Comparison of ENCODE assay signal across 19 cellular contexts in the genomic region with DNA sequence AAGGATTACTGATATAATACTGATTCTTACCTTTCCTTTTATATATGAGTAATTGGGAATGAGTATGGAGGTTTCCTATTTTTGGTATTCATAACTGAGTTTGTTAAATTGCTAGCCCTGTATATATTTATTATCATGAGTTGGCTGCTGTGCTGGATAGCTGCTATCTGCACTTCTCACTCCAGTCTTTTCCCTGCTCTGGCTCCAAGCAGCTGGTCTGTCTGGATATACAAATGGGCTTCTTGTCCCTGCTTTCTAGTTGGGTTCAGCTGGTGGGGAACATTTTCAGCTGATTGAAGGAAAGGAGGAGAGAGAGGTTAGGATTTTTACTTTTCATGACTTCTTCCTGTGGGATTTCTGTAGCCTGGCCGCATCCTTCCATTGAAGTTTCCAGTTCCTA. TPM values are rescaled to one million over a fixed set of nuclear protein-coding genes. Genes with fewer than 3 reads are reported as not detected.
DNase-seq lines count a peak whose midpoint lies in the region; ATAC-seq and TF ChIP-seq lines count a peak whose summit lies in the region.
"Had no signal": no experiment of that assay in that cellular context is flagged by ENCODE, and none has a peak within 500 bp of the region (broad histone marks: within the 10 kb centered on the region; RNA-seq: fewer than 3 reads in every experiment).

No MANE protein-coding gene starts in this region.

- WGBS in smooth muscle cell (ENCODE audit: low lambda C conversion rate) = 65% methylated on average over 1 of the region's 1 CpG

- H2AFZ ChIP-seq in smooth muscle cell (ENCODE audit: low read depth) = no peak overlapping the region

- H3K27me3 ChIP-seq in smooth muscle cell (ENCODE audit: low read depth) = no peaks in the 10 kb centered on the region
- H3K27me3 ChIP-seq: upper lobe of right lung had no signal

- H4K20me1 ChIP-seq in smooth muscle cell (ENCODE audit: low read depth) = peaks cover 100% of the 10 kb centered on the region

- DNase-seq in Right ventricle myocardium superior (no peak), cardiac septum (ENCODE audit: low spot score) (no peak), cerebellar cortex (ENCODE audit: low spot score) (peak; percentile 29), inferior parietal cortex (ENCODE audit: extremely low spot score) (peak; percentile 37), smooth muscle cell (lab: John Stamatoyannopoulos, UW; ENCODE audit: unreplicated experiment) (no peak), NCI-H146 treated with DMSO at 0.1 percent for 48 hours (lab: John Stamatoyannopoulos, UW; ENCODE audit: unreplicated experiment) (no peak)
- no peak for DNase-seq in stimulated activated naive CD4-positive, alpha-beta T cell (lab: John Stamatoyannopoulos, UW)
- DNase-seq: activated CD8-positive, alpha-beta T cell treated with anti-CD3 and anti-CD28 coated beads, Interleukin-2, amount 10 ng/mL, durations not matched to agents 7 days and 5 days; central memory CD4-positive, alpha-beta T cell; naive thymus-derived CD8-positive, alpha-beta T cell; NCI-H2029 treated with DMSO at 0.1 percent for 48 hours; NCI-H510A; SHP77 treated with DMSO at 0.1 percent for 48 hours; upper lobe of right lung; WERI-Rb-1 had no signal

- peaks cover 7% of the 10 kb centered on the region for H3F3A ChIP-seq in smooth muscle cell (ENCODE audit: low read depth)

- H3K36me3 ChIP-seq in smooth muscle cell (ENCODE audit: low read depth) = no peaks in the 10 kb centered on the region
- H3K36me3 ChIP-seq: prostate gland, upper lobe of right lung, WERI-Rb-1 had no signal

- peaks cover 100% of the 10 kb centered on the region for H3K79me2 ChIP-seq in smooth muscle cell (ENCODE audit: low read depth)

- H3K9ac ChIP-seq in smooth muscle cell (ENCODE audit: low read depth) = no peak overlapping the region

- peak overlapping the region; percentile 48 for H3K27ac ChIP-seq in smooth muscle cell (ENCODE audit: low read depth)
- H3K27ac ChIP-seq: prostate gland, upper lobe of right lung, WERI-Rb-1 had no signal

- ATAC-seq in Right ventricle myocardium superior (ENCODE audit: poor library complexity) = peak; percentile 55
- no peak for ATAC-seq in HG02763 (IDR thresholded peaks at IDR 0.05; ENCODE audit: unreplicated experiment)
- ATAC-seq: activated CD8-positive, alpha-beta T cell treated with anti-CD3 and anti-CD28 coated beads, Interleukin-2, amount 10 ng/mL, durations not matched to agents 7 days and 5 days; GM12878; naive thymus-derived CD8-positive, alpha-beta T cell; stimulated activated memory B cell treated with anti-CD40 and anti-IgM and Interleukin-4, amounts not matched to agents 10 μg/mL and 1 μg/mL and 100 μg/mL, for 72 hours; upper lobe of right lung had no signal

- intact Hi-C loops in Right ventricle myocardium superior (cut with DNase I) (no loop called here), cardiac septum (cut with DNase I) (loop anchor here (5.0 kb wide), 1 partner anchor 41 kb away; a partner anchor contains a TSS)

- H3K4me2 ChIP-seq in smooth muscle cell = peak overlapping the region; percentile 3

- TF ChIP-seq CTCF in smooth muscle cell (IDR thresholded peaks at IDR 0.05; ENCODE audit: borderline replicate concordance, insufficient read depth, poor library complexity, severe bottlenecking) = no peak

- H3K4me1 ChIP-seq in smooth muscle cell (ENCODE audit: low read depth) = peaks cover 42% of the 10 kb centered on the region

- no peaks in the 10 kb centered on the region for H3K9me3 ChIP-seq in smooth muscle cell (replicated peaks; ENCODE audit: low read depth)
- H3K9me3 ChIP-seq: prostate gland, upper lobe of right lung had no signal

- no peak overlapping the region for H3K4me3 ChIP-seq in smooth muscle cell
- H3K4me3 ChIP-seq: GM12878, prostate gland, upper lobe of right lung had no signal

RNA-seq across cellular contexts. Expression of a gene that starts 41.2 kb away (rescaled TPM):
- total RNA-seq in Right ventricle myocardium superior (55.7 TPM), cardiac septum (58.2 TPM), smooth muscle cell (127 and 143 TPM in 2 replicates)
- polyA plus RNA-seq in smooth muscle cell = 60.5 and 61.1 TPM in 2 replicates

Comparison
In these comparisons a context has a peak if more than half of its experiments do, and no peak if none do; other contexts are left out.
1. DNase-seq: peak in cerebellar cortex (single experiment) and inferior parietal cortex (single experiment); none in Right ventricle myocardium superior (single experiment), cardiac septum (single experiment), smooth muscle cell (single experiment), stimulated activated naive CD4-positive, alpha-beta T cell (0 of 6) and NCI-H146 treated with DMSO at 0.1 percent for 48 hours (single experiment).